In the genomic region with DNA sequence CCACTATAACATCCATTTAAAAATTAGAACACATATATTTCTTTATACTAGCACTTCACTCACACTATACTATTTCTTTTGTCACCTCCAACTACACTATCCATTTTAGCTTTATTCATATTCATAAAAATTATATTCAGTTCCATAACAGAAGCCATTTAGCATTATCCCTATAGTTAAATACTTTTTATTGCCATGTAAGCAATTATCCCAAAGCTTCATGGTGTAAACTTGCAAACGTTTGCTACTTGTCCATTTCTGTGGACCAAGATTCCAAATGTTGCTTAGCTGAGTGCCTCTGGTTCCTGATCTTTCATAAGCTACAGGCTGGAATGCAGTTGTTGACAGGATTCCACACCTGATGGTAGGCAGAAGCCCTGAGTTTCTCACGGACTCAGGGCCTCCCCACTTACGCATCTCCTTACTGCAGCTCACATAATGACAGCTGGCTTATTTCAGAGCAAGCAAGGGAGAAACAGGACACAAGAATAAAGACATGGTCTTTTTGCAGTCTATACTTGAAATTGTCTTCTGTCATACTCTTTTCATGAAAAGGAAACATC, we compare ENCODE assay signal across 21 cellular contexts.
DNase-seq lines count a peak whose midpoint lies in the region; ATAC-seq, FAIRE-seq and TF ChIP-seq lines count a peak whose summit lies in the region.
"Had no signal": no experiment of that assay in that cellular context is flagged by ENCODE, and none has a peak within 500 bp of the region (broad histone marks: within the 10 kb centered on the region; RNA-seq: fewer than 3 reads in every experiment).

No MANE protein-coding gene starts in this region.

- no TSS peak for BruUV-seq in HepG2 (replicated peaks; lab: Mats Ljungman, UMichigan)

- ATAC-seq in HepG2, result no peak
- ATAC-seq in right lobe of liver, result no peak
- no peak for ATAC-seq in GM18909 (IDR thresholded peaks at IDR 0.05; ENCODE audit: poor library complexity, unreplicated experiment)
- ATAC-seq: CD8-positive, alpha-beta T cell; GM23338 had no signal

- CTCF ChIA-PET in HepG2 (lab: Yijun Ruan, JAX; ENCODE audit: low intra/inter-chr PET ratio, low total read pairs), result no interaction called here
- CTCF ChIA-PET in H1 (lab: Charles Lee; ENCODE audit: partially characterized antibody), result no interaction called here

- H2BK120ac ChIP-seq in H1 (replicated peaks; ENCODE audit: low read depth, low read length), result no peak overlapping the region

- no peak overlapping the region for H2AFZ ChIP-seq in HepG2 (ENCODE audit: low read length)
- peak overlapping the region; percentile 91 for H2AFZ ChIP-seq in Karpas-422 (ENCODE audit: low read length)
- peak overlapping the region; percentile 70; the same call in 1 of the 2 replicates for H2AFZ ChIP-seq in H1 (ENCODE audit: low read length)
- H2AFZ ChIP-seq: GM23338 had no signal

- POLR2A ChIA-PET in HepG2 (lab: Yijun Ruan, JAX) (no interaction called here), H1 (lab: Charles Lee; ENCODE audit: partially characterized antibody) (no interaction called here)

- H3K9ac ChIP-seq in HepG2 (ENCODE audit: insufficient read depth, low read depth, low read length), result no peak overlapping the region
- H3K9ac ChIP-seq in Karpas-422 (ENCODE audit: low read length), result no peak overlapping the region
- no peak overlapping the region for H3K9ac ChIP-seq in H1 (replicated peaks in 1 of 4; ENCODE audit: extremely low read depth in 1 of 4, low read depth in 3 of 4, low read length in 3 of 4)
- H3K9ac ChIP-seq: BLaER1 had no signal

- DNase-seq in HepG2 (ENCODE audit: low spot score) (no peak), right lobe of liver (no peak), Karpas-422 (no peak), H1 (ENCODE audit: low read depth in 1 of 2, low spot score in 2 of 2) (no peak), esophagus squamous epithelium (lab: John Stamatoyannopoulos, UW) (no peak), NCI-H2227 treated with DMSO at 0.1 percent for 48 hours (lab: John Stamatoyannopoulos, UW) (no peak)
- DNase-seq: Caco-2; CD4-positive, CD25-positive, alpha-beta regulatory T cell; CD8-positive, alpha-beta T cell; DMS153; DND-41; HFFc6 had no signal

- no peak for TF ChIP-seq CTCF in HepG2 (CRISPR knock-in tag; IDR thresholded peaks at IDR 0.05)
- no peak for TF ChIP-seq CTCF in right lobe of liver (IDR thresholded peaks at IDR 0.05)
- no peak for TF ChIP-seq CTCF in H1 (IDR thresholded peaks at IDR 0.05; ENCODE audit: control extremely low read depth in 1 of 3, insufficient read depth in 1 of 3, low read depth in 1 of 3, low read length in 3 of 3)
- no peak for TF ChIP-seq CTCF in esophagus squamous epithelium (IDR thresholded peaks at IDR 0.05)

- no peak overlapping the region for H3K23ac ChIP-seq in H1 (ENCODE audit: insufficient read length)

- no peak overlapping the region for H2BK20ac ChIP-seq in H1 (ENCODE audit: low read length)

- TF ChIP-seq EP300 in HepG2 (IDR thresholded peaks at IDR 0.05; ENCODE audit: low read depth in 2 of 2, low read length in 2 of 2), result no peak
- TF ChIP-seq EP300 in HepG2 (CRISPR knock-in tag; IDR thresholded peaks at IDR 0.05; ENCODE audit: borderline replicate concordance), result no peak
- no peak for TF ChIP-seq EP300 in H1 (IDR thresholded peaks at IDR 0.05; ENCODE audit: borderline replicate concordance in 1 of 2, low read depth in 2 of 2, low read length in 2 of 2)

- FAIRE-seq in HepG2 (lab: Jason Lieb, UNC) (no peak), H1 (lab: Jason Lieb, UNC) (no peak)
- FAIRE-seq: G401.6, GM12892, GM19239, H54 had no signal

- H3K27ac ChIP-seq in HepG2 (ENCODE audit: extremely low read length, insufficient read depth, low read length) (no peak overlapping the region), right lobe of liver (no peak overlapping the region), Karpas-422 (ENCODE audit: low read length) (no peak overlapping the region), H1 (ENCODE audit: low read depth, low read length) (no peak overlapping the region), esophagus squamous epithelium (no peak overlapping the region)
- H3K27ac ChIP-seq: BLaER1, C4-2B had no signal

- no peak overlapping the region for H4K91ac ChIP-seq in H1 (replicated peaks; ENCODE audit: insufficient read length, low read length)

- no peaks in the 10 kb centered on the region for H3K79me2 ChIP-seq in HepG2 (ENCODE audit: insufficient read depth, low read length)
- H3K79me2 ChIP-seq in Karpas-422 (ENCODE audit: low read length), result no peaks in the 10 kb centered on the region
- H3K79me2 ChIP-seq in H1 (ENCODE audit: control insufficient read depth in 1 of 2, insufficient read depth in 2 of 2, low read length in 2 of 2), result no peaks in the 10 kb centered on the region

- H3K36me3 ChIP-seq in HepG2 (replicated peaks in 1 of 2; ENCODE audit: control insufficient read depth in 1 of 2, insufficient read depth in 2 of 2, low read length in 2 of 2) (no peaks in the 10 kb centered on the region), right lobe of liver (no peaks in the 10 kb centered on the region), Karpas-422 (ENCODE audit: insufficient read depth, low read length) (no peaks in the 10 kb centered on the region; the same call in 1 of the 2 replicates), H1 (ENCODE audit: control insufficient read depth in 2 of 4, insufficient read depth in 4 of 4, low read length in 3 of 4) (no peaks in the 10 kb centered on the region), esophagus squamous epithelium (no peaks in the 10 kb centered on the region)
- H3K36me3 ChIP-seq: BLaER1, HAP-1 had no signal

- H3K23me2 ChIP-seq in H1 (ENCODE audit: low read depth, low read length), result no peaks in the 10 kb centered on the region

- H2BK5ac ChIP-seq in H1 (ENCODE audit: low read depth, low read length), result no peak overlapping the region

- no peak overlapping the region for H3K4me2 ChIP-seq in HepG2 (ENCODE audit: low read depth, low read length)
- H3K4me2 ChIP-seq in Karpas-422 (ENCODE audit: low read depth, low read length, poor library complexity, severe bottlenecking), result no peak overlapping the region
- no peak overlapping the region for H3K4me2 ChIP-seq in H1 (ENCODE audit: insufficient read depth in 1 of 2, low read depth in 2 of 2, low read length in 2 of 2)
- H3K4me2 ChIP-seq: BLaER1, GM23338 had no signal

- intact Hi-C loops in HepG2 (cut with micrococcal nuclease; ENCODE audit: unreplicated experiment), result no loop called here
- intact Hi-C loops in right lobe of liver (cut with DNase I), result no loop called here
- intact Hi-C loops in esophagus squamous epithelium (cut with DNase I), result no loop called here

- H3K27me3 ChIP-seq in HepG2 (ENCODE audit: control insufficient read depth in 1 of 2, insufficient read depth in 2 of 2, low read length in 2 of 2), result no peaks in the 10 kb centered on the region
- no peaks in the 10 kb centered on the region for H3K27me3 ChIP-seq in right lobe of liver
- H3K27me3 ChIP-seq in Karpas-422 (ENCODE audit: low read length), result no peaks in the 10 kb centered on the region
- no peaks in the 10 kb centered on the region for H3K27me3 ChIP-seq in H1 (replicated peaks in 1 of 4; ENCODE audit: control insufficient read depth in 3 of 4, extremely low read depth in 1 of 4, insufficient read depth in 3 of 4, low read length in 3 of 4)
- no peaks in the 10 kb centered on the region for H3K27me3 ChIP-seq in esophagus squamous epithelium
- H3K27me3 ChIP-seq: BLaER1 had no signal

- H4K8ac ChIP-seq in H1 (ENCODE audit: extremely low read depth, insufficient read depth, low read length), result no peak overlapping the region

- in situ Hi-C loops in HepG2 (cut with HindIII; ENCODE audit: extremely low pct_ligation_motif_present, low pct_unique_long_range_greater_than_20kb), result no loop called here

- no peak for TF ChIP-seq RAD21 in HepG2 (CRISPR knock-in tag; IDR thresholded peaks at IDR 0.05)
- TF ChIP-seq RAD21 in H1 (IDR thresholded peaks at IDR 0.05 in 1 of 2, conservative IDR thresholded peaks at IDR 0.05 in 1 of 2; ENCODE audit: low read depth in 2 of 2, low read length in 2 of 2), result no peak

- TF ChIP-seq POLR2A in HepG2 (IDR thresholded peaks at IDR 0.05; ENCODE audit: insufficient read depth in 1 of 2, low read depth in 2 of 2, low read length in 2 of 2) (no peak), right lobe of liver (IDR thresholded peaks at IDR 0.05) (no peak), H1 (IDR thresholded peaks at IDR 0.05; ENCODE audit: control extremely low read depth in 1 of 2, low read depth in 2 of 2, low read length in 2 of 2) (no peak), esophagus squamous epithelium (IDR thresholded peaks at IDR 0.05) (no peak)

- H2BK12ac ChIP-seq in H1 (ENCODE audit: low read depth, low read length), result no peak overlapping the region

- no peak overlapping the region for H2BK15ac ChIP-seq in H1 (ENCODE audit: low read length)

- H3K14ac ChIP-seq in H1 (ENCODE audit: insufficient read length), result no peak overlapping the region

- H4K5ac ChIP-seq in H1 (ENCODE audit: insufficient read length, low read depth, low read length), result no peak overlapping the region

- H2AK5ac ChIP-seq in H1 (ENCODE audit: low read depth, low read length), result no peak overlapping the region

- no peaks in the 10 kb centered on the region for H3K79me1 ChIP-seq in H1 (ENCODE audit: low read depth, low read length)

- H3K4me3 ChIP-seq in HepG2 (replicated peaks in 1 of 3; ENCODE audit: insufficient read depth in 1 of 3, low read depth in 2 of 3, low read length in 3 of 3) (no peak overlapping the region), right lobe of liver (no peak overlapping the region), Karpas-422 (ENCODE audit: low read length) (no peak overlapping the region), H1 (ENCODE audit: extremely low read depth in 1 of 4, insufficient read depth in 2 of 4, low read depth in 3 of 4, low read length in 4 of 4) (no peak overlapping the region), esophagus squamous epithelium (no peak overlapping the region)
- H3K4me3 ChIP-seq: BLaER1, GM23338, HAP-1 had no signal

- 13% methylated on average over 3 of the region's 3 CpGs for WGBS in HepG2 (ENCODE audit: low lambda C conversion rate)
- 26% methylated on average over 3 of the region's 3 CpGs for WGBS in right lobe of liver (ENCODE audit: insufficient coverage, low coverage, low lambda C conversion rate, missing lambda C conversion rate)
- 63% methylated on average over 3 of the region's 3 CpGs; no CpG with 5 or more reads in 1 of the 2 experiments for WGBS in H1 (ENCODE audit: extremely low coverage in 1 of 2, insufficient coverage in 1 of 2, insufficient read length in 1 of 2, insufficient replicate concordance in 2 of 2, low coverage in 1 of 2, low lambda C conversion rate in 2 of 2, missing lambda C conversion rate in 1 of 2), 2 experiments
- WGBS in esophagus squamous epithelium, 2 donors, result 57 to 75% methylated on average over 2 to 3 of the region's 3 CpGs

- no peak overlapping the region for H3K18ac ChIP-seq in H1 (ENCODE audit: extremely low read depth, low read length)

- H3K9me3 ChIP-seq in HepG2 (ENCODE audit: low read length), result peaks cover 40% of the 10 kb centered on the region
- H3K9me3 ChIP-seq in right lobe of liver, result no peaks in the 10 kb centered on the region
- peaks cover 28% of the 10 kb centered on the region for H3K9me3 ChIP-seq in Karpas-422 (ENCODE audit: low read length)
- H3K9me3 ChIP-seq in H1 (ENCODE audit: insufficient read depth in 2 of 2, low read depth in 1 of 2, low read length in 1 of 2), result no peaks in the 10 kb centered on the region
- no peaks in the 10 kb centered on the region for H3K9me3 ChIP-seq in esophagus squamous epithelium
- H3K9me3 ChIP-seq: Caco-2, HAP-1 had no signal

- H3K4me1 ChIP-seq in HepG2 (ENCODE audit: insufficient read depth, low read length) (no peaks in the 10 kb centered on the region), right lobe of liver (no peaks in the 10 kb centered on the region), Karpas-422 (ENCODE audit: low read length) (no peaks in the 10 kb centered on the region), H1 (replicated peaks in 1 of 4; ENCODE audit: control insufficient read depth in 3 of 4, insufficient read depth in 4 of 4, low read length in 3 of 4) (no peaks in the 10 kb centered on the region), esophagus squamous epithelium (no peaks in the 10 kb centered on the region)
- H3K4me1 ChIP-seq: BLaER1, Caco-2, HAP-1 had no signal

- no peaks in the 10 kb centered on the region for H3K9me2 ChIP-seq in Karpas-422 (replicated peaks; ENCODE audit: insufficient read depth, low read length)

- H4K20me1 ChIP-seq in HepG2 (ENCODE audit: insufficient read depth, low read length), result no peaks in the 10 kb centered on the region
- no peaks in the 10 kb centered on the region for H4K20me1 ChIP-seq in Karpas-422 (ENCODE audit: insufficient read depth, low read depth, low read length)
- H4K20me1 ChIP-seq in H1 (replicated peaks in 1 of 2; ENCODE audit: control insufficient read depth in 1 of 2, insufficient read depth in 2 of 2, low read length in 2 of 2), result no peaks in the 10 kb centered on the region
- H4K20me1 ChIP-seq: BLaER1 had no signal

- no peak overlapping the region for H3K4ac ChIP-seq in H1 (replicated peaks; ENCODE audit: insufficient read length, low read depth, low read length)

- H3K56ac ChIP-seq in H1 (replicated peaks; ENCODE audit: insufficient read length, low read depth, low read length), result peak overlapping the region; percentile 16

Comparison
In these comparisons a context has a peak if more than half of its experiments do, and no peak if none do; other contexts are left out.
1. Of the 41 proteins assayed by ChIP-seq in both HepG2 and H1: peak only in HepG2: MAFK; only in H1: none; in both: none; in neither: 40.